ENCODE assay signal across 8 cellular contexts in the genomic region with DNA sequence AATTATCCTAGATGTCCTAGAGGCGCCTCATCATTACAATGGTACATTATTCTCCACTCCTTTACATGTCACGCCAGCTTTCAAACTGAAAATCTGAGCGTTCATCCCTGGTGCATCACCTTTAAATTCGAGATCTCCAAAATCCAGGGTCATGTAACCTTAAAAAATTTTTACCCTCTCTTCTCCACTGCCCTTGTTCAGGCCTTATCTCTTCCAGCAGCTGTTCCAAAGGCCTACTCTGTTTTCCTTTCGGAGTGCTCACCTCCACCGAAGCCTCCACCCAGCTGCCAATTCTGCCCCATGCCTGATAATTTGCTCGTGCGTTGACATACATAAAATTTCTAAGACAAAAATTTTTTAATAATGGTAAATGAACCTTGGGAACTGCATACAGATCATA. TPM values are rescaled to one million over a fixed set of nuclear protein-coding genes. Genes with fewer than 3 reads are reported as not detected.
A peak's percentile ranks its signal among the peaks of the same experiment; 100 is the strongest.
DNase-seq lines count a peak whose midpoint lies in the region; ATAC-seq and TF ChIP-seq lines count a peak whose summit lies in the region.

No MANE protein-coding gene starts in this region.

- peaks cover 8% of the 10 kb centered on the region for H3K36me3 Mint-ChIP-seq in memory B cell

- no peaks in the 10 kb centered on the region for H3K27me3 ChIP-seq in HL-60 (ENCODE audit: insufficient read depth, poor library complexity, severe bottlenecking)
- no peaks in the 10 kb centered on the region for H3K27me3 ChIP-seq in ascending aorta

- peaks cover 9 to 15% of the 10 kb centered on the region in 2 donors for H3K4me1 ChIP-seq in ascending aorta

- intact Hi-C loops in ascending aorta (cut with DNase I) = loop anchor here (5.0 to 10.0 kb wide), 4 partner anchors 569 to 1139 kb away; partner anchors contain the start of genes HOMER1, MTX3 and TENT2

- H3K4me3 Mint-ChIP-seq in memory B cell = peak overlapping the region; percentile 94

- TF ChIP-seq CTCF in AG09309 (IDR thresholded peaks at IDR 0.05; ENCODE audit: control insufficient read depth, insufficient read depth, low read depth, low read length, missing control alignments) (no peak), HL-60 (IDR thresholded peaks at IDR 0.05; ENCODE audit: insufficient read depth, low read length) (no peak), ascending aorta (IDR thresholded peaks at IDR 0.05) (no peak)

- no peaks in the 10 kb centered on the region for H3K27me3 Mint-ChIP-seq in memory B cell

- no peaks in the 10 kb centered on the region for H3K9me3 ChIP-seq in ascending aorta

- peak overlapping the region; percentile 65 for H3K27ac Mint-ChIP-seq in memory B cell

- H3K9me3 Mint-ChIP-seq in memory B cell = no peaks in the 10 kb centered on the region

- peak overlapping the region; percentile 15 for H3K4me3 ChIP-seq in AG09309 (ENCODE audit: control insufficient read depth, low read depth, low read length)
- H3K4me3 ChIP-seq in HL-60 (replicated peaks; ENCODE audit: insufficient read depth, low read length) = peak overlapping the region; percentile 72
- peak overlapping the region; percentile 68 to 100 for H3K4me3 ChIP-seq in ascending aorta

- ATAC-seq in memory B cell (ENCODE audit: low read depth) = no peak
- ATAC-seq in HG02798 (IDR thresholded peaks at IDR 0.05; ENCODE audit: poor library complexity, unreplicated experiment) = no peak
- ATAC-seq in HG02870 (IDR thresholded peaks at IDR 0.05; ENCODE audit: unreplicated experiment) = no peak

- H3K27ac ChIP-seq in HL-60 (replicated peaks) (peak overlapping the region; percentile 92), ascending aorta (no peak overlapping the region)

- DNase-seq in AG09309 (ENCODE audit: low read depth) (no peak), HL-60 (ENCODE audit: low read depth in 1 of 2, low spot score in 1 of 2) (no peak), ascending aorta (ENCODE audit: low spot score in 2 of 2) (no peak), memory B cell (ENCODE audit: low spot score in 2 of 2) (no peak), NK-92 (lab: John Stamatoyannopoulos, UW; ENCODE audit: unreplicated experiment) (no peak), kidney tubule cell (ENCODE audit: low spot score) (no peak)

- H3K4me1 Mint-ChIP-seq in memory B cell = peaks cover 16% of the 10 kb centered on the region

- H3K36me3 ChIP-seq in ascending aorta = peaks cover 13 to 16% of the 10 kb centered on the region in 2 donors

RNA-seq across cellular contexts. Expression of gene MSH3, which starts 1.0 kb away (rescaled TPM):
- 8.7 TPM for total RNA-seq in ascending aorta

RNA-seq across cellular contexts. Expression of gene DHFR, which starts 1.3 kb away (rescaled TPM):
- total RNA-seq in ascending aorta = 0.53 TPM

Comparison
In these comparisons a context has a peak if more than half of its experiments do, and no peak if none do; other contexts are left out.
1. H3K4me3 ChIP-seq: peak in every context shown above with its lines; median percentile 84 in ascending aorta; 72 in HL-60; 15 in AG09309.